ENCODE assay signal across 19 cellular contexts in the genomic region with DNA sequence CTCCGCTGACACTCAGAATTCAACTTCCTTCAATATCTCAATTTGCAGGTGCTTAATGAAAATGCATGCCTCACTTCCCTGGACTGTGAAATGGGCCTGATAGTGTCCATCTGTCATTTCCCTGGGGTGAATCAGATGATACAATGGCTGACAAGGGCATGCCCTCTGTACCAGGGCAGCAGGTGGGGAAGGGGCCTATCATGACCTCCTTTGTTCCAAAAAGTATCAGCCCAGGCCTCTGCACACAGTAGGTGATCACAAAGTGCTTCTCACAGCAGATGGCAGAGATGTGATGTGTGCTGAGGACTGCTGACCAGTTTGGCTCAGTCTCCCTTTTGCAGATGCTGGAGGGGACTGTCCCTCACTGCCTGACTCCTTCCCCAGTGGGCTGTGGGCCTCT. TPM values are rescaled to one million over a fixed set of nuclear protein-coding genes. Genes with fewer than 3 reads are reported as not detected.
DNase-seq lines count a peak whose midpoint lies in the region; ATAC-seq and TF ChIP-seq lines count a peak whose summit lies in the region.
"Had no signal": no experiment of that assay in that cellular context is flagged by ENCODE, and none has a peak within 500 bp of the region (broad histone marks: within the 10 kb centered on the region; RNA-seq: fewer than 3 reads in every experiment).

No MANE protein-coding gene starts in this region.

- DNase-seq in NT2/D1 (ENCODE audit: low read depth, low spot score) (no peak), WTC11 (ENCODE audit: low spot score) (no peak), neuronal stem cell (ENCODE audit: low spot score) (no peak), heart right ventricle (no peak), CD14-positive monocyte (ENCODE audit: low spot score) (no peak)
- DNase-seq: 8988T; ACHN; BE2C; C1 segment of cervical spinal cord; Caco-2; Calu3; CD4-positive, alpha-beta T cell; CD8-positive, alpha-beta T cell; DMS79 treated with DMSO at 0.1 percent for 48 hours; GF-D8 had no signal

- no peak overlapping the region for H3K4me3 ChIP-seq in HEK293 (ENCODE audit: low read depth, low read length)
- H3K4me3 ChIP-seq in NT2/D1 (ENCODE audit: insufficient read length, low read depth) = no peak overlapping the region
- H3K4me3 ChIP-seq in neuronal stem cell (ENCODE audit: low read length in 2 of 2) = no peak overlapping the region
- H3K4me3 ChIP-seq in heart right ventricle = no peak overlapping the region
- H3K4me3 ChIP-seq: BLaER1 had no signal

- no peak overlapping the region for H3K4me2 ChIP-seq in neuronal stem cell (ENCODE audit: insufficient read depth, low read length, poor library complexity, severe bottlenecking)
- H3K4me2 ChIP-seq: BLaER1 had no signal

- H3K27ac Mint-ChIP-seq in WTC11 = no peak overlapping the region
- H3K27ac Mint-ChIP-seq in CD14-positive monocyte = peak overlapping the region in 1 of 7 donors; percentile 30
- H3K27ac Mint-ChIP-seq: CD4-positive, alpha-beta T cell; CD8-positive, alpha-beta T cell had no signal

- TF ChIP-seq CTCF in HEK293 (tag by site-specific recombination; IDR thresholded peaks at IDR 0.05) (no peak), WTC11 (IDR thresholded peaks at IDR 0.05) (no peak), heart right ventricle (IDR thresholded peaks at IDR 0.05) (no peak), CD14-positive monocyte (IDR thresholded peaks at IDR 0.05) (no peak)

- H3K9ac ChIP-seq in NT2/D1 (ENCODE audit: insufficient read length, low read depth) (peak overlapping the region; percentile 8), neuronal stem cell (ENCODE audit: low read depth, low read length, poor library complexity) (no peak overlapping the region)
- H3K9ac ChIP-seq: BLaER1 had no signal

- H4K8ac ChIP-seq in neuronal stem cell (ENCODE audit: low read depth, low read length) = no peak overlapping the region

- H3K79me1 ChIP-seq in neuronal stem cell (ENCODE audit: low read depth, low read length) = peaks cover 2% of the 10 kb centered on the region

- no peaks in the 10 kb centered on the region for H3K27me3 ChIP-seq in NT2/D1 (ENCODE audit: insufficient read depth, insufficient read length)
- H3K27me3 ChIP-seq in neuronal stem cell (ENCODE audit: control insufficient read depth in 3 of 3, insufficient read depth in 3 of 3, low read depth in 1 of 3, low read length in 3 of 3) = peaks cover 0 to 18% (median 0%) of the 10 kb centered on the region in 3 experiments
- peaks cover 0 to 25% (median 2%) of the 10 kb centered on the region in 7 donors for H3K27me3 ChIP-seq in heart right ventricle
- H3K27me3 ChIP-seq: BE2C, BLaER1 had no signal

- no peak overlapping the region for H4K91ac ChIP-seq in neuronal stem cell (ENCODE audit: low read depth, low read length, poor library complexity)

- H3K23ac ChIP-seq in neuronal stem cell (ENCODE audit: low read depth, low read length, poor library complexity) = no peak overlapping the region

- no peak overlapping the region for H3K4me3 Mint-ChIP-seq in WTC11
- no peak overlapping the region for H3K4me3 Mint-ChIP-seq in CD14-positive monocyte
- H3K4me3 Mint-ChIP-seq: CD4-positive, alpha-beta T cell; CD8-positive, alpha-beta T cell had no signal

- no peak overlapping the region for H3K14ac ChIP-seq in neuronal stem cell (ENCODE audit: low read length)

- CTCF ChIA-PET in HEK293 (lab: Yijun Ruan, JAX) = no interaction called here
- CTCF ChIA-PET in WTC11 (lab: Charles Lee) = no interaction called here

- intact Hi-C loops in heart right ventricle (cut with DNase I) (no loop called here), CD14-positive monocyte (cut with micrococcal nuclease) (no loop called here)

- no peak overlapping the region for H2BK15ac ChIP-seq in neuronal stem cell (ENCODE audit: low read length)

- no peak overlapping the region for H2BK5ac ChIP-seq in neuronal stem cell (ENCODE audit: low read length)

- H3K36me3 ChIP-seq in HEK293 (ENCODE audit: control insufficient read depth in 2 of 2, insufficient read depth in 1 of 2, low read length in 2 of 2) (no peaks in the 10 kb centered on the region), NT2/D1 (ENCODE audit: insufficient read depth, insufficient read length, low read length) (no peaks in the 10 kb centered on the region), neuronal stem cell (replicated peaks in 1 of 2; ENCODE audit: control insufficient read depth in 2 of 2, insufficient read depth in 2 of 2, low read length in 2 of 2) (no peaks in the 10 kb centered on the region), heart right ventricle (no peaks in the 10 kb centered on the region)
- H3K36me3 ChIP-seq: BE2C, BLaER1 had no signal

- no peak overlapping the region for H2AFZ ChIP-seq in neuronal stem cell (ENCODE audit: low read length)

- H3K9me3 ChIP-seq in HEK293 (ENCODE audit: control insufficient read depth, insufficient read depth, low read depth, low read length) (no peaks in the 10 kb centered on the region), NT2/D1 (ENCODE audit: insufficient read depth, low read length) (no peaks in the 10 kb centered on the region), neuronal stem cell (replicated peaks in 1 of 2; ENCODE audit: control insufficient read depth in 2 of 2, insufficient read depth in 1 of 2, low read depth in 1 of 2, low read length in 2 of 2) (no peaks in the 10 kb centered on the region), heart right ventricle (no peaks in the 10 kb centered on the region)
- H3K9me3 ChIP-seq: BE2C, BLaER1, Caco-2 had no signal

- H3K18ac ChIP-seq in neuronal stem cell (ENCODE audit: low read length) = peak overlapping the region; percentile 54

- no CpG with 5 or more reads among the region's 1 CpG for WGBS in neuronal stem cell (ENCODE audit: extremely low coverage in 2 of 2, insufficient read length in 2 of 2, insufficient replicate concordance in 1 of 2), 2 donors
- WGBS in heart right ventricle, 2 donors = 92 to 100% methylated on average over 1 of the region's 1 CpG

- H3K27ac ChIP-seq in HEK293 (ENCODE audit: extremely low read depth, low read depth, low read length) (no peak overlapping the region), neuronal stem cell (replicated peaks; ENCODE audit: low read length) (no peak overlapping the region), heart right ventricle (no peak overlapping the region)
- H3K27ac ChIP-seq: BLaER1 had no signal

- no peak overlapping the region for H2BK120ac ChIP-seq in neuronal stem cell (ENCODE audit: low read depth, low read length)

- H3K4me1 ChIP-seq in HEK293 (ENCODE audit: control insufficient read depth, insufficient read depth, low read length) (no peaks in the 10 kb centered on the region), NT2/D1 (ENCODE audit: insufficient read depth, insufficient read length) (peaks cover 15% of the 10 kb centered on the region), neuronal stem cell (ENCODE audit: control insufficient read depth in 2 of 2, insufficient read depth in 1 of 2, low read depth in 1 of 2, low read length in 2 of 2) (peaks cover 0 to 6% of the 10 kb centered on the region in 2 donors), heart right ventricle (no peaks in the 10 kb centered on the region)
- H3K4me1 ChIP-seq: BE2C, BLaER1 had no signal

- H3K27me3 Mint-ChIP-seq in WTC11 (ENCODE audit: low read depth) = no peaks in the 10 kb centered on the region
- peaks cover 6 to 10% (median 7%) of the 10 kb centered on the region in 3 donors for H3K27me3 Mint-ChIP-seq in CD14-positive monocyte (ENCODE audit: low read depth in 3 of 3)

- no peak overlapping the region for H2BK12ac ChIP-seq in neuronal stem cell (ENCODE audit: low read length)

- POLR2A ChIA-PET in HEK293 (lab: Yijun Ruan, JAX) (no interaction called here), WTC11 (lab: Charles Lee) (no interaction called here)

- no peak overlapping the region for H3K4ac ChIP-seq in neuronal stem cell (ENCODE audit: low read length)

- ATAC-seq in WTC11 = no peak
- ATAC-seq in HG02884 (IDR thresholded peaks at IDR 0.05; ENCODE audit: unreplicated experiment) = no peak
- no peak for ATAC-seq in heart right ventricle
- no peak for ATAC-seq in HG03457 (IDR thresholded peaks at IDR 0.05; ENCODE audit: unreplicated experiment)
- ATAC-seq: CD8-positive, alpha-beta T cell had no signal

- H3K4me1 Mint-ChIP-seq in WTC11 = peaks cover 14% of the 10 kb centered on the region
- no peaks in the 10 kb centered on the region for H3K4me1 Mint-ChIP-seq in CD14-positive monocyte

- no peak overlapping the region for H2AK5ac ChIP-seq in neuronal stem cell (ENCODE audit: low read depth, low read length)

- H3K9me3 Mint-ChIP-seq in WTC11 = no peaks in the 10 kb centered on the region; the same call in 1 of the 2 replicates
- H3K9me3 Mint-ChIP-seq in CD14-positive monocyte = no peaks in the 10 kb centered on the region
- H3K9me3 Mint-ChIP-seq: CD4-positive, alpha-beta T cell; CD8-positive, alpha-beta T cell had no signal

- H3K36me3 Mint-ChIP-seq in WTC11 (no peaks in the 10 kb centered on the region), CD14-positive monocyte (no peaks in the 10 kb centered on the region)
- H3K36me3 Mint-ChIP-seq: CD8-positive, alpha-beta T cell had no signal

TF ChIP-seq in HEK293, 187 proteins besides CTCF, POLR2A, EP300 and RAD21 (continues in another document):
- TF ChIP-seq ZNF37A (tag by site-specific recombination; IDR thresholded peaks at IDR 0.05) (no peak), MZF1 (tag by site-specific recombination; IDR thresholded peaks at IDR 0.05; ENCODE audit: borderline replicate concordance) (no peak)

TF ChIP-seq in WTC11, 78 proteins besides CTCF, POLR2A, EP300 and RAD21:
- 0 out of 2 replicates have a peak, but pooled peaks have one; percentile 28 for TF ChIP-seq TCF7 (CRISPR knock-in tag; IDR thresholded peaks at IDR 0.05; ENCODE audit: low read depth)
- TF ChIP-seq NFE2L1 (CRISPR knock-in tag; IDR thresholded peaks at IDR 0.05) = no peak

RNA-seq across cellular contexts. Expression of a gene that starts 44.3 kb away (rescaled TPM):
- total RNA-seq in WTC11 (2021) (52.6 to 54.6 TPM (median 54.6 TPM) in 3 replicates), heart right ventricle (10 to 100 TPM; 40.6 to 74.4 (median 60.7) TPM)
- 98.6 TPM for polyA plus RNA-seq in neuronal stem cell (2013, experiment 1 of 2)
- polyA plus RNA-seq in neuronal stem cell (2013, experiment 2 of 2) = 99.8 TPM
- polyA plus RNA-seq in heart right ventricle (10 to 100 TPM; 34.0 to 56.0 TPM), CD14-positive monocyte (10 to 100 TPM in 1 of 2 donors, 1 to 10 TPM in 1; 9.9 to 17.6 TPM)
